ENCODE assay signal across 20 cellular contexts in genomic region chr16:14140916-14141315, GRCh38.
"Had no signal": no experiment of that assay in that cellular context is flagged by ENCODE, and none has a peak within 500 bp of the region (broad histone marks: within the 10 kb centered on the region; RNA-seq: fewer than 3 reads in every experiment).

No MANE protein-coding gene starts in this region.

- H3K9ac ChIP-seq: neural progenitor cell, parathyroid adenoma had no signal

- H3K4me1 ChIP-seq: neural progenitor cell, parathyroid adenoma, right atrium auricular region, sigmoid colon had no signal

- H3K27me3 ChIP-seq: esophagus muscularis mucosa, neural progenitor cell, right atrium auricular region, sigmoid colon, stomach, thyroid gland had no signal

- H3K9me3 ChIP-seq: sigmoid colon, stomach, thyroid gland had no signal

- H3K4me3 ChIP-seq: neural progenitor cell, right atrium auricular region, sigmoid colon, stomach, thyroid gland had no signal

- H3K4me2 ChIP-seq: neural progenitor cell had no signal

- H3K36me3 ChIP-seq: thyroid gland had no signal

- H3K27ac ChIP-seq: neural progenitor cell, parathyroid adenoma, right atrium auricular region, stomach, thyroid gland had no signal

- H2AFZ ChIP-seq: neural progenitor cell, parathyroid adenoma had no signal

- ATAC-seq: left lobe of liver; naive thymus-derived CD4-positive, alpha-beta T cell; stimulated activated effector memory CD8-positive, alpha-beta T cell treated with anti-CD3 and anti-CD28 coated beads, Interleukin-12 subunit alpha, Interleukin-12 subunit beta, amount 100 ng/mL, for 72 hours had no signal

- DNase-seq: cerebellar nuclear complex; effector CD8-positive, alpha-beta T cell; kidney; mammary epithelial cell; mesendoderm; midbrain; naive thymus-derived CD4-positive, alpha-beta T cell; sigmoid colon; stimulated activated CD4-positive, alpha-beta T cell treated with anti-CD3 and anti-CD28 coated beads, Interleukin-2, amount 100 ng/mL, for 24 hours; stimulated activated CD4-positive, alpha-beta T cell treated with anti-CD3 and anti-CD28 coated beads, Interleukin-4, amount 100 ng/mL, for 24 hours; stimulated activated naive CD4-positive, alpha-beta T cell treated with Interleukin-2 at 50 U/mL for 16 hours; stomach; thyroid gland; trophoblast cell had no signal
